ENCODE assay signal across 1 cellular context in genomic region chr14:101483829-101484228, GRCh38.
TF ChIP-seq lines count a peak whose summit lies in the region.

No MANE protein-coding gene starts in this region.

TF ChIP-seq in SK-N-SH, 30 proteins besides CTCF, POLR2A, EP300 and RAD21 (continued from another document):
- TF ChIP-seq ZBTB33 (IDR thresholded peaks at IDR 0.05; ENCODE audit: borderline replicate concordance, low read depth) (no peak), TCF12 (IDR thresholded peaks at IDR 0.05) (no peak), RCOR1 (IDR thresholded peaks at IDR 0.05; ENCODE audit: low read length) (no peak), RFX5 (IDR thresholded peaks at IDR 0.05; ENCODE audit: low read length) (no peak), SMC3 (IDR thresholded peaks at IDR 0.05; ENCODE audit: low read depth, low read length) (no peak), RXRA (IDR thresholded peaks at IDR 0.05; ENCODE audit: borderline replicate concordance, low read depth) (no peak), TAF1 (IDR thresholded peaks at IDR 0.05; ENCODE audit: borderline replicate concordance, low read depth, low read length) (no peak), FOXM1 (IDR thresholded peaks at IDR 0.05; ENCODE audit: low read depth) (no peak), POLR2AphosphoS5 (IDR thresholded peaks at IDR 0.05; ENCODE audit: low read depth, low read length) (no peak), EZH2phosphoT487 (IDR thresholded peaks at IDR 0.05; ENCODE audit: borderline replicate concordance, low read depth) (no peak)
